Comparison of ENCODE assay signal across 8 cellular contexts in the genomic region with DNA sequence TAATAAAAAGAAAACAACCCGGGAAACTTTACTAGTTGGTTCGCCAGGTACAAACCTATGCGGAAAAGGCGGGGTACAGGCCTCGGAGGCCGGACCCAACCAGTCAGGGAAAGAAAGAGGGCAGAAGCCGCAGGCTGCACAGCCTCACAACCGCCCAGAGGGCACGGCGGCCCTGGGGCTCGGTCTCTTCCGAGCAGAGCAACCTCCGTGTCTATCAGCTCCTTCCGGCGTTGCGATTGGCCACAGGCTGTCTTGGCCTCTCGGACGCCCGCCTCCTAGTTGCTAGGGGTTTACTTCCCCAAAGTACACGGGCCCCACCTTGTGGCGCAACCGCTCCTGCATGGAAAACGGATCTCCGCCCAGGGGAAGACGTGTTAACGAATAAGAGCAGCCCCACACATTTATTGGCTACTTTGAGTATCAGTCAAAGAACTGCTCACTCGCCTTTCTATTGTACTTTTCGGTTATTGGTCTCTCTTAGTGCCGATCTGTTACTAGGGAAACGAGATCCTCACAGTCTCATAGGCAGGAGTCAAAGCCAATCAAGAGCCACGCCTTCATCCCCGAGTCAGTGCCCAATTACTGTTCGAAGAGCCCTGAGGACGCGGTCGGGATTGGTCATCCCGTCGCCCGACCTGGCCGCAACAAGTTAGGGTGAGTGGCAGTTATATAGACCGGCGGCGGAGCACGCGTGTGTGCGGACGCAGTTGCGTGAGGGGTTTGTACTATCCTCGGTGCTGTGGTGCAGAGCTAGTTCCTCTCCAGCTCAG. TPM values are rescaled to one million over a fixed set of nuclear protein-coding genes. Genes with fewer than 3 reads are reported as not detected.
DNase-seq lines count a peak whose midpoint lies in the region; ATAC-seq, FAIRE-seq and TF ChIP-seq lines count a peak whose summit lies in the region.

Gene G3BP1, plus strand, starts transcription at position 696 of the 770 bp plus-strand sequence. CDS start 14,667 bp downstream, outside the sequence.

- H4K20me1 ChIP-seq in HepG2 (ENCODE audit: insufficient read depth, low read length): peaks cover 43% of the 10 kb centered on the region

- no peaks in the 10 kb centered on the region for H3K9me3 ChIP-seq in CD4-positive, alpha-beta memory T cell (ENCODE audit: control insufficient read depth in 1 of 2, low read length in 2 of 2)
- H3K9me3 ChIP-seq in HepG2 (ENCODE audit: low read length): no peaks in the 10 kb centered on the region

- H3K4me2 ChIP-seq in HepG2 (ENCODE audit: low read depth, low read length): peak within 1 kb of the TSS; percentile 90

- in situ Hi-C loops in HepG2 (cut with HindIII; ENCODE audit: extremely low pct_ligation_motif_present, low pct_unique_long_range_greater_than_20kb): no loop called here

- H3K9ac ChIP-seq in HepG2 (ENCODE audit: insufficient read depth, low read depth, low read length): peak within 1 kb of the TSS; percentile 90

- H3K27me3 ChIP-seq in CD4-positive, alpha-beta memory T cell (ENCODE audit: insufficient read depth, low read length): no peaks in the 10 kb centered on the region
- no peaks in the 10 kb centered on the region; a peak in 1 of 5 replicates for H3K27me3 ChIP-seq in HepG2 (ENCODE audit: control insufficient read depth in 1 of 2, insufficient read depth in 2 of 2, low read length in 2 of 2)

- DNase-seq in CD4-positive, alpha-beta memory T cell: peak; percentile 97 to 100 (median 100)
- DNase-seq in NCI-H82 treated with DMSO at 0.1 percent for 48 hours (lab: John Stamatoyannopoulos, UW; ENCODE audit: unreplicated experiment): peak; percentile 99
- peak; percentile 100 for DNase-seq in activated CD4-positive, alpha-beta memory T cell treated with anti-CD3 and anti-CD28 coated beads for 36 hours
- peak; percentile 100 for DNase-seq in dermis microvascular lymphatic vessel endothelial cell (ENCODE audit: low read depth in 2 of 2)
- DNase-seq in HepG2 (ENCODE audit: low spot score): peak; percentile 100
- peak; percentile 99 for DNase-seq in stimulated activated CD4-positive, alpha-beta T cell treated with anti-CD3 and anti-CD28 coated beads, Interleukin-4, amount 100 ng/mL, for 1 hour

- H3K36me3 Mint-ChIP-seq in CD4-positive, alpha-beta memory T cell: peaks cover 4 to 21% of the 10 kb centered on the region in 2 donors
- peaks cover 22% of the 10 kb centered on the region for H3K36me3 Mint-ChIP-seq in activated CD4-positive, alpha-beta memory T cell treated with anti-CD3 and anti-CD28 coated beads for 36 hours

- CTCF ChIA-PET in CD4-positive, alpha-beta memory T cell (lab: Charles Lee; ENCODE audit: partially characterized antibody): interaction anchor here (0.6 to 2.9 kb wide), 18 partner anchors 9 to 578 kb away, joined by 3 to 21 read pairs (median 4); partner anchors contain the start of gene ATOX1
- CTCF ChIA-PET in activated CD4-positive, alpha-beta memory T cell treated with anti-CD3 and anti-CD28 coated beads for 36 hours (lab: Charles Lee): interaction anchor here (0.5 to 3.9 kb wide), 22 partner anchors 10 to 1071 kb away, joined by 3 to 39 read pairs (median 4); partner anchors contain the start of genes ATOX1, RBM22 and SLC36A1
- CTCF ChIA-PET in HepG2 (lab: Yijun Ruan, JAX; ENCODE audit: low intra/inter-chr PET ratio, low total read pairs): interaction anchor here (0.7 to 1.1 kb wide), 2 partner anchors 13 to 119 kb away, joined by 3 read pairs; partner anchors contain the start of gene ATOX1

- H3K27ac ChIP-seq in CD4-positive, alpha-beta memory T cell (ENCODE audit: low read depth, low read length): peak within 1 kb of the TSS; percentile 92
- peak within 1 kb of the TSS; percentile 93 for H3K27ac ChIP-seq in HepG2 (ENCODE audit: extremely low read length, insufficient read depth, low read length)

- TF ChIP-seq POLR2A in HepG2 (IDR thresholded peaks at IDR 0.05; ENCODE audit: insufficient read depth in 1 of 2, low read depth in 2 of 2, low read length in 2 of 2): peak; percentile 98 to 99

- no peaks in the 10 kb centered on the region for H3K27me3 Mint-ChIP-seq in CD4-positive, alpha-beta memory T cell
- H3K27me3 Mint-ChIP-seq in activated CD4-positive, alpha-beta memory T cell treated with anti-CD3 and anti-CD28 coated beads for 36 hours: no peaks in the 10 kb centered on the region

- WGBS in HepG2 (ENCODE audit: low lambda C conversion rate): 2% methylated on average over 23 of the region's 49 CpGs

- ATAC-seq in GM19438 (IDR thresholded peaks at IDR 0.05; ENCODE audit: low read depth, unreplicated experiment) (peak; percentile 77), HG03575 (IDR thresholded peaks at IDR 0.05; ENCODE audit: extremely low read depth, insufficient number of reproducible peaks, low FRiP score, unreplicated experiment) (peak; percentile 92), HepG2 (peak; percentile 94)

- peak; percentile 100 for FAIRE-seq in HepG2 (lab: Jason Lieb, UNC)

- H3K36me3 ChIP-seq in CD4-positive, alpha-beta memory T cell (ENCODE audit: insufficient read depth, low read length): no peaks in the 10 kb centered on the region
- no peaks in the 10 kb centered on the region for H3K36me3 ChIP-seq in HepG2 (replicated peaks in 1 of 2; ENCODE audit: control insufficient read depth in 1 of 2, insufficient read depth in 2 of 2, low read length in 2 of 2)

- H3K27ac Mint-ChIP-seq in CD4-positive, alpha-beta memory T cell: peak within 1 kb of the TSS in 6 of 7 donors; percentile 12 to 96 (median 88)
- H3K27ac Mint-ChIP-seq in activated CD4-positive, alpha-beta memory T cell treated with anti-CD3 and anti-CD28 coated beads for 36 hours: peak within 1 kb of the TSS; percentile 75

- H3K4me1 ChIP-seq in CD4-positive, alpha-beta memory T cell (ENCODE audit: insufficient read depth, low read length): peaks cover 51% of the 10 kb centered on the region
- peaks cover 37% of the 10 kb centered on the region for H3K4me1 ChIP-seq in HepG2 (ENCODE audit: insufficient read depth, low read length)

- no peak within 1 kb of the TSS for H2AFZ ChIP-seq in HepG2 (ENCODE audit: low read length)

- H3K79me2 ChIP-seq in HepG2 (ENCODE audit: insufficient read depth, low read length): peaks cover 44% of the 10 kb centered on the region

- no TSS peak for BruUV-seq in HepG2 (replicated peaks; lab: Mats Ljungman, UMichigan)

- intact Hi-C loops in CD4-positive, alpha-beta memory T cell (cut with micrococcal nuclease): loop anchor here (1.0 to 5.0 kb wide), 9 partner anchors 13 to 1414 kb away; partner anchors contain the start of genes ANXA6, ATOX1, SLC36A1 and TCOF1
- intact Hi-C loops in activated CD4-positive, alpha-beta memory T cell treated with anti-CD3 and anti-CD28 coated beads for 36 hours (cut with micrococcal nuclease): loop anchor here (1.0 to 10.0 kb wide), 13 partner anchors 13 to 687 kb away; partner anchors contain the start of genes ATOX1, SLC36A1 and TNIP1
- intact Hi-C loops in HepG2 (cut with micrococcal nuclease; ENCODE audit: unreplicated experiment): loop anchor here (1.0 to 5.0 kb wide), 6 partner anchors 13 to 519 kb away; partner anchors contain the start of genes ATOX1 and GM2A

- TF ChIP-seq CTCF in HepG2 (CRISPR knock-in tag; IDR thresholded peaks at IDR 0.05): peak; percentile 89

- H3K4me1 Mint-ChIP-seq in CD4-positive, alpha-beta memory T cell: peaks cover 31 to 51% (median 39%) of the 10 kb centered on the region in 4 donors
- H3K4me1 Mint-ChIP-seq in activated CD4-positive, alpha-beta memory T cell treated with anti-CD3 and anti-CD28 coated beads for 36 hours (ENCODE audit: low read depth): peaks cover 33% of the 10 kb centered on the region

- H3K4me3 ChIP-seq in CD4-positive, alpha-beta memory T cell (ENCODE audit: low read length in 2 of 2): peak within 1 kb of the TSS; percentile 59 to 76
- peak within 1 kb of the TSS; percentile 91 to 97 (median 95) for H3K4me3 ChIP-seq in HepG2 (replicated peaks in 1 of 3; ENCODE audit: insufficient read depth in 1 of 3, low read depth in 2 of 3, low read length in 3 of 3)

- POLR2A ChIA-PET in CD4-positive, alpha-beta memory T cell (lab: Charles Lee; ENCODE audit: partially characterized antibody): interaction anchor here (0.6 to 8.4 kb wide), 29 partner anchors 10 to 1771 kb away, joined by 3 to 214 read pairs (median 5); partner anchors contain the start of genes ATOX1, GM2A, HMGXB3 and SLC36A1
- POLR2A ChIA-PET in activated CD4-positive, alpha-beta memory T cell treated with anti-CD3 and anti-CD28 coated beads for 36 hours (lab: Charles Lee): interaction anchor here (1.7 to 4.1 kb wide), 7 partner anchors 10 to 519 kb away, joined by 5 to 71 read pairs (median 6); partner anchors contain the start of genes ATOX1 and GM2A
- POLR2A ChIA-PET in HepG2 (lab: Yijun Ruan, JAX): interaction anchor here (0.7 to 5.4 kb wide), 26 partner anchors 8 to 691 kb away, joined by 3 to 148 read pairs (median 6); partner anchors contain the start of genes ATOX1, GM2A, SLC36A1 and SPARC

- TF ChIP-seq RAD21 in HepG2 (CRISPR knock-in tag; IDR thresholded peaks at IDR 0.05): peak; percentile 67

- peak within 1 kb of the TSS; percentile 85 to 96 (median 94) for H3K4me3 Mint-ChIP-seq in CD4-positive, alpha-beta memory T cell
- H3K4me3 Mint-ChIP-seq in activated CD4-positive, alpha-beta memory T cell treated with anti-CD3 and anti-CD28 coated beads for 36 hours: peak within 1 kb of the TSS; percentile 85

- H3K9me3 Mint-ChIP-seq in CD4-positive, alpha-beta memory T cell: no peaks in the 10 kb centered on the region
- no peaks in the 10 kb centered on the region for H3K9me3 Mint-ChIP-seq in activated CD4-positive, alpha-beta memory T cell treated with anti-CD3 and anti-CD28 coated beads for 36 hours

- TF ChIP-seq EP300 in HepG2 (IDR thresholded peaks at IDR 0.05; ENCODE audit: low read depth in 2 of 2, low read length in 2 of 2) (peak; percentile 26 to 32; a peak in 2 of 4 replicates), HepG2 (CRISPR knock-in tag; IDR thresholded peaks at IDR 0.05; ENCODE audit: borderline replicate concordance) (no peak)

RNA-seq across cellular contexts. Expression of gene G3BP1, which starts in this region (rescaled TPM):
- total RNA-seq in CD4-positive, alpha-beta memory T cell: 100 to 1,000 TPM; 189 to 193 TPM
- polyA plus RNA-seq in CD4-positive, alpha-beta memory T cell: 100 to 1,000 TPM; 178 to 188 TPM
- total RNA-seq in activated CD4-positive, alpha-beta memory T cell treated with anti-CD3 and anti-CD28 coated beads for 36 hours: 100 to 1,000 TPM; 237 TPM
- total RNA-seq in dermis microvascular lymphatic vessel endothelial cell (159 and 170 TPM in 2 replicates), HepG2 (2016; rRNA removed; fragmentation: Illumina TruSeq; extraction: Trizol) (320 and 517 TPM in 2 replicates)
- total RNA-seq in HepG2 (2016; cell fraction: cytosol; rRNA removed; fragmentation: Illumina TruSeq; extraction: Trizol; ENCODE audit: low read depth): 41.5 and 44.3 TPM in 2 replicates
- 318 and 499 TPM in 2 replicates for total RNA-seq in HepG2 (2016; cell fraction: insoluble cytoplasmic fraction; rRNA removed; fragmentation: Illumina TruSeq; extraction: Trizol)
- 78.5 and 90.0 TPM in 2 replicates for total RNA-seq in HepG2 (2016; cell fraction: membrane; rRNA removed; fragmentation: Illumina TruSeq; extraction: Trizol)
- 169 and 180 TPM in 2 replicates for total RNA-seq in HepG2 (2016; cell fraction: nucleus; rRNA removed; fragmentation: Illumina TruSeq; extraction: Trizol)
- polyA plus RNA-seq in HepG2 (2011; rRNA removed): 36.7 and 36.8 TPM in 2 replicates
- polyA plus RNA-seq in HepG2 (2011; cell fraction: cytosol; rRNA removed): 19.1 and 29.1 TPM in 2 replicates
- 21.7 and 24.8 TPM in 2 replicates for polyA plus RNA-seq in HepG2 (2011; cell fraction: nucleus; rRNA removed)
- 69.1 and 93.9 TPM in 2 replicates for polyA plus RNA-seq in HepG2 (2012)
- 10.9 and 11.4 TPM in 2 replicates for polyA plus RNA-seq in HepG2 (2016; cell fraction: cytosol; fragmentation: Illumina TruSeq; extraction: Trizol; ENCODE audit: low read depth)
- polyA plus RNA-seq in HepG2 (2016; cell fraction: insoluble cytoplasmic fraction; fragmentation: Illumina TruSeq; extraction: Trizol; ENCODE audit: low read depth): 267 and 318 TPM in 2 replicates
- 32.9 and 35.3 TPM in 2 replicates for polyA plus RNA-seq in HepG2 (2016; cell fraction: membrane; fragmentation: Illumina TruSeq; extraction: Trizol; ENCODE audit: low read depth)
- polyA plus RNA-seq in HepG2 (2016; cell fraction: nucleus; fragmentation: Illumina TruSeq; extraction: Trizol; ENCODE audit: insufficient read depth, low read depth): 110 and 112 TPM in 2 replicates
- polyA minus RNA-seq in HepG2 (2011; rRNA and poly(A)+ RNA removed; ENCODE audit: low replicate concordance): 119 and 313 TPM in 2 replicates
- polyA minus RNA-seq in HepG2 (2011; cell fraction: cytosol; rRNA and poly(A)+ RNA removed): 75.4 and 95.6 TPM in 2 replicates
- 143 and 162 TPM in 2 replicates for polyA minus RNA-seq in HepG2 (2011; cell fraction: nucleus; rRNA and poly(A)+ RNA removed)

Comparison
In these comparisons a context has a peak if more than half of its experiments do, and no peak if none do; other contexts are left out.
1. Peak in every context shown above with its lines: DNase-seq, ATAC-seq, H3K4me3 ChIP-seq and H3K27ac ChIP-seq.